Comparison of ENCODE assay signal across 34 cellular contexts in genomic region chr3:131749826-131750225, GRCh38.
DNase-seq lines count a peak whose midpoint lies in the region; ATAC-seq and TF ChIP-seq lines count a peak whose summit lies in the region.
"Had no signal": no experiment of that assay in that cellular context is flagged by ENCODE, and none has a peak within 500 bp of the region (broad histone marks: within the 10 kb centered on the region; RNA-seq: fewer than 3 reads in every experiment).

No MANE protein-coding gene starts in this region.

- H3K79me2 ChIP-seq in GM23338 (replicated peaks; ENCODE audit: insufficient read depth): no peaks in the 10 kb centered on the region
- no peaks in the 10 kb centered on the region for H3K79me2 ChIP-seq in mesendoderm (ENCODE audit: control insufficient read depth, insufficient read depth, low read length)

- H3K4me1 Mint-ChIP-seq in GM23338 (peaks cover 17% of the 10 kb centered on the region; the same call in 2 of the 3 replicates), WTC11 (peaks cover 19% of the 10 kb centered on the region), endodermal cell (peaks cover 5% of the 10 kb centered on the region)
- H3K4me1 Mint-ChIP-seq: B cell; CD14-positive monocyte; CD4-positive, alpha-beta memory T cell; CD4-positive, CD25-positive, alpha-beta regulatory T cell; CD8-positive, alpha-beta memory T cell had no signal

- H4K20me1 ChIP-seq in GM23338 (replicated peaks; ENCODE audit: insufficient read depth): no peaks in the 10 kb centered on the region
- H4K20me1 ChIP-seq: BLaER1; BLaER1 treated with 17β-estradiol and CSF1 and Interleukin-3, amounts not matched to agents 10 nM and 100 nM had no signal

- H3K27me3 Mint-ChIP-seq in GM23338 (ENCODE audit: insufficient read depth, low read depth, poor library complexity) (no peaks in the 10 kb centered on the region), WTC11 (ENCODE audit: low read depth) (no peaks in the 10 kb centered on the region), endodermal cell (ENCODE audit: insufficient read depth) (no peaks in the 10 kb centered on the region)

- H4K8ac ChIP-seq in mesendoderm (ENCODE audit: low read depth, low read length): no peak overlapping the region

- CTCF ChIA-PET in WTC11 (lab: Charles Lee): no interaction called here

- no CpG with 5 or more reads among the region's 1 CpG for WGBS in endodermal cell (ENCODE audit: insufficient coverage in 1 of 2, insufficient read length in 1 of 2), 2 experiments
- no CpG with 5 or more reads among the region's 1 CpG for WGBS in mesendoderm (ENCODE audit: extremely low coverage, insufficient coverage, low lambda C conversion rate)

- H3K18ac ChIP-seq in mesendoderm (ENCODE audit: low read length): no peak overlapping the region

- H3K27ac Mint-ChIP-seq in GM23338 (no peak overlapping the region), WTC11 (no peak overlapping the region), endodermal cell (no peak overlapping the region)
- H3K27ac Mint-ChIP-seq: B cell; CD14-positive monocyte; CD4-positive, alpha-beta memory T cell; CD4-positive, alpha-beta T cell; CD4-positive, CD25-positive, alpha-beta regulatory T cell; CD8-positive, alpha-beta memory T cell; CD8-positive, alpha-beta T cell had no signal

- no peak overlapping the region for H3K4me3 Mint-ChIP-seq in GM23338
- no peak overlapping the region for H3K4me3 Mint-ChIP-seq in WTC11
- no peak overlapping the region for H3K4me3 Mint-ChIP-seq in endodermal cell
- H3K4me3 Mint-ChIP-seq: B cell; CD14-positive monocyte; CD4-positive, alpha-beta memory T cell; CD4-positive, alpha-beta T cell; CD4-positive, CD25-positive, alpha-beta regulatory T cell; CD8-positive, alpha-beta memory T cell; CD8-positive, alpha-beta T cell had no signal

- H4K5ac ChIP-seq in mesendoderm (ENCODE audit: low read length): no peak overlapping the region

- H3K4me3 ChIP-seq in GM23338: no peak overlapping the region
- H3K4me3 ChIP-seq in endodermal cell (ENCODE audit: low read length): no peak overlapping the region
- no peak overlapping the region for H3K4me3 ChIP-seq in mesendoderm (ENCODE audit: low read length)
- H3K4me3 ChIP-seq: A549; BLaER1; BLaER1 treated with 17β-estradiol and CSF1 and Interleukin-3, amounts not matched to agents 10 nM and 100 nM had no signal

- ATAC-seq in GM23338 (peak; percentile 63), WTC11 (peak; percentile 51; the same call in 1 of the 2 replicates), GM18861 (IDR thresholded peaks at IDR 0.05; ENCODE audit: unreplicated experiment) (no peak), GM18520 (IDR thresholded peaks at IDR 0.05; ENCODE audit: unreplicated experiment) (no peak)
- ATAC-seq: A549; CD8-positive, alpha-beta T cell had no signal

- no peaks in the 10 kb centered on the region for H3K36me3 Mint-ChIP-seq in GM23338 (ENCODE audit: low read depth)
- H3K36me3 Mint-ChIP-seq in WTC11: no peaks in the 10 kb centered on the region
- no peaks in the 10 kb centered on the region for H3K36me3 Mint-ChIP-seq in endodermal cell (ENCODE audit: low read depth)
- H3K36me3 Mint-ChIP-seq: CD14-positive monocyte; CD4-positive, alpha-beta memory T cell; CD4-positive, CD25-positive, alpha-beta regulatory T cell; CD8-positive, alpha-beta memory T cell; CD8-positive, alpha-beta T cell had no signal

- H3K23ac ChIP-seq in mesendoderm (ENCODE audit: low read length): no peak overlapping the region

- H3K4me2 ChIP-seq in GM23338 (no peak overlapping the region), mesendoderm (ENCODE audit: low read length) (no peak overlapping the region)
- H3K4me2 ChIP-seq: A549; BLaER1; BLaER1 treated with 17β-estradiol and CSF1 and Interleukin-3, amounts not matched to agents 10 nM and 100 nM had no signal

- H3F3A ChIP-seq in GM23338 (replicated peaks; ENCODE audit: low read depth): no peaks in the 10 kb centered on the region

- POLR2A ChIA-PET in WTC11 (lab: Charles Lee): no interaction called here

- DNase-seq in GM23338 (ENCODE audit: low spot score) (peak; percentile 13), WTC11 (ENCODE audit: low spot score) (no peak), endodermal cell (peak; percentile 47), mesendoderm (peak; percentile 45), COR-L47 (lab: John Stamatoyannopoulos, UW) (no peak), anterior cingulate cortex (lab: John Stamatoyannopoulos, UW) (no peak)
- DNase-seq: 8988T; ACHN; AML-193; BE2C; C1 segment of cervical spinal cord; Caco-2; Calu3; CD4-positive, alpha-beta memory T cell; CD4-positive, alpha-beta T cell; CD4-positive, CD25-positive, alpha-beta regulatory T cell; CD8-positive, alpha-beta memory T cell; CD8-positive, alpha-beta T cell; DMS 273 treated with DMSO at 0.1 percent for 48 hours; DMS153; DMS53; DMS79; DMS79 treated with DMSO at 0.1 percent for 48 hours; DND-41; EL had no signal

- H3K79me1 ChIP-seq in mesendoderm (ENCODE audit: low read length): no peaks in the 10 kb centered on the region

- no peak overlapping the region for H2BK15ac ChIP-seq in mesendoderm (replicated peaks; ENCODE audit: low read depth)

- H3K27ac ChIP-seq in GM23338 (ENCODE audit: low read depth): no peak overlapping the region
- no peak overlapping the region for H3K27ac ChIP-seq in endodermal cell (ENCODE audit: low read depth, low read length)
- no peak overlapping the region for H3K27ac ChIP-seq in mesendoderm (ENCODE audit: low read depth, low read length)
- H3K27ac ChIP-seq: 22Rv1; A549; BLaER1; BLaER1 treated with 17β-estradiol and CSF1 and Interleukin-3, amounts not matched to agents 10 nM and 100 nM; C4-2B had no signal

- no peak overlapping the region for H3K56ac ChIP-seq in mesendoderm (ENCODE audit: low read length)

- H3K9ac ChIP-seq in endodermal cell (ENCODE audit: extremely low read depth, low read length, poor library complexity, severe bottlenecking) (no peak overlapping the region), mesendoderm (ENCODE audit: low read length) (no peak overlapping the region)
- H3K9ac ChIP-seq: BLaER1; BLaER1 treated with 17β-estradiol and CSF1 and Interleukin-3, amounts not matched to agents 10 nM and 100 nM had no signal

- no peaks in the 10 kb centered on the region for H3K9me3 ChIP-seq in endodermal cell (ENCODE audit: control insufficient read depth, low read length)
- H3K9me3 ChIP-seq: A549; BE2C; BLaER1; BLaER1 treated with 17β-estradiol and CSF1 and Interleukin-3, amounts not matched to agents 10 nM and 100 nM; Caco-2 had no signal

- H3K4me1 ChIP-seq in GM23338 (ENCODE audit: insufficient read depth) (peaks cover 11% of the 10 kb centered on the region; the same call in 1 of the 2 replicates), endodermal cell (ENCODE audit: control insufficient read depth, insufficient read depth, low read length) (no peaks in the 10 kb centered on the region), mesendoderm (ENCODE audit: control insufficient read depth, low read depth, low read length) (no peaks in the 10 kb centered on the region)
- H3K4me1 ChIP-seq: A549; BLaER1; BLaER1 treated with 17β-estradiol and CSF1 and Interleukin-3, amounts not matched to agents 10 nM and 100 nM; Caco-2 had no signal

- no peak overlapping the region for H2BK120ac ChIP-seq in mesendoderm (ENCODE audit: low read depth, low read length)

- no peak overlapping the region for H2AFZ ChIP-seq in GM23338

- H3K27me3 ChIP-seq in GM23338 (ENCODE audit: insufficient read depth): no peaks in the 10 kb centered on the region
- no peaks in the 10 kb centered on the region for H3K27me3 ChIP-seq in endodermal cell (ENCODE audit: control insufficient read depth, insufficient read depth, low read length, poor library complexity, severe bottlenecking)
- H3K27me3 ChIP-seq in mesendoderm (ENCODE audit: insufficient read depth, low read length, poor library complexity): no peaks in the 10 kb centered on the region
- H3K27me3 ChIP-seq: BE2C; BLaER1; BLaER1 treated with 17β-estradiol and CSF1 and Interleukin-3, amounts not matched to agents 10 nM and 100 nM had no signal

- H3K4ac ChIP-seq in mesendoderm (ENCODE audit: low read depth, low read length): no peak overlapping the region

- H3K36me3 ChIP-seq in GM23338 (ENCODE audit: insufficient read depth) (no peaks in the 10 kb centered on the region), endodermal cell (ENCODE audit: control insufficient read depth, insufficient read depth, low read length) (no peaks in the 10 kb centered on the region), mesendoderm (ENCODE audit: control insufficient read depth, insufficient read depth, low read length) (no peaks in the 10 kb centered on the region)
- H3K36me3 ChIP-seq: BE2C; BLaER1; BLaER1 treated with 17β-estradiol and CSF1 and Interleukin-3, amounts not matched to agents 10 nM and 100 nM had no signal

- no peaks in the 10 kb centered on the region for H3K9me2 ChIP-seq in GM23338 (ENCODE audit: insufficient read depth)

- TF ChIP-seq CTCF in GM23338 (conservative IDR thresholded peaks at IDR 0.05; ENCODE audit: low read depth in 2 of 2): no peak
- no peak for TF ChIP-seq CTCF in WTC11 (IDR thresholded peaks at IDR 0.05)
- no peak for TF ChIP-seq CTCF in endodermal cell (conservative IDR thresholded peaks at IDR 0.05)

- H2BK5ac ChIP-seq in mesendoderm (ENCODE audit: low read length): no peak overlapping the region

- H2AK5ac ChIP-seq in mesendoderm (ENCODE audit: low read length): no peak overlapping the region

- H3K9me3 Mint-ChIP-seq in GM23338: no peaks in the 10 kb centered on the region
- no peaks in the 10 kb centered on the region for H3K9me3 Mint-ChIP-seq in WTC11
- no peaks in the 10 kb centered on the region for H3K9me3 Mint-ChIP-seq in endodermal cell
- H3K9me3 Mint-ChIP-seq: CD4-positive, alpha-beta T cell; CD8-positive, alpha-beta T cell had no signal

TF ChIP-seq in GM23338, 12 proteins besides CTCF, POLR2A, EP300 and RAD21 (continues in another document):
- TF ChIP-seq CREB1 (CRISPR knock-in tag; IDR thresholded peaks at IDR 0.05; ENCODE audit: low read depth) (no peak), EZH2phosphoT487 (IDR thresholded peaks at IDR 0.05; ENCODE audit: unreplicated experiment) (no peak)

Comparison
In these comparisons a context has a peak if more than half of its experiments do, and no peak if none do; other contexts are left out.
1. ATAC-seq: peak in GM23338 (single experiment) and WTC11 (single experiment); none in GM18861 (single experiment) and GM18520 (single experiment).
2. DNase-seq: peak in GM23338 (single experiment), endodermal cell (single experiment) and mesendoderm (single experiment); none in WTC11 (single experiment), COR-L47 (single experiment) and anterior cingulate cortex (0 of 58).